In the genomic region with DNA sequence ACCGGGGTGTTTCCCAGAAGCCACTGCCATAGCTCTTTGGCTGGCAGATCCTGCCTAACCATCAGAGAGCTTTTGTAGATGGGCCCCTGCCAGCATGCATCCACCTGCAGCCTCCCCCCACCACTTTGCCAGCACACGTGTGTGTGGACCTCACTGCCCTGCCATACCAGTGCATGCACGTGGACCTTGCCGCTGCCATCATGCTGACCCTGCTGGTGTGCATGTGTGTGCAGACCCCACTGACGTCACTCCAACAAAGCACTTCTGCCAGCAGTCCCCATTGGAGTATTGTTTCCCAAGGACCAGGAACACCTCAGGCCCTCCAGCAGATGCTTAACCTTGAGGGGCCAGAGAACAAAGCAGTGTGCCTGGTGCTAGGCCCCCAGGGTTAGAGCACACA, we compare ENCODE assay signal across 3 cellular contexts.
A peak's percentile ranks its signal among the peaks of the same experiment; 100 is the strongest.
TF ChIP-seq lines count a peak whose summit lies in the region.

No MANE protein-coding gene starts in this region.

TF ChIP-seq in HepG2, 621 proteins besides CTCF, POLR2A, EP300 and RAD21:
- TF ChIP-seq FOXC1 (CRISPR knock-in tag; IDR thresholded peaks at IDR 0.05; ENCODE audit: borderline replicate concordance) (no peak), RARG (CRISPR knock-in tag; IDR thresholded peaks at IDR 0.05; ENCODE audit: low read depth) (no peak), MAFF (IDR thresholded peaks at IDR 0.05; ENCODE audit: low read depth, low read length) (no peak), CBX2 (IDR thresholded peaks at IDR 0.05; ENCODE audit: low read depth, low read length) (no peak), CBX2 (CRISPR knock-in tag; IDR thresholded peaks at IDR 0.05; ENCODE audit: low read depth) (no peak), ZNF264 (CRISPR knock-in tag; IDR thresholded peaks at IDR 0.05) (no peak), HOXA7 (CRISPR knock-in tag; IDR thresholded peaks at IDR 0.05) (no peak), ZFX (CRISPR knock-in tag; IDR thresholded peaks at IDR 0.05; ENCODE audit: low read depth) (no peak), THYN1 (CRISPR knock-in tag; IDR thresholded peaks at IDR 0.05; ENCODE audit: borderline replicate concordance, low read depth) (no peak), ATF7 (IDR thresholded peaks at IDR 0.05) (peak; percentile 39), ATF7 (CRISPR knock-in tag; IDR thresholded peaks at IDR 0.05) (no peak), FOXJ3 (CRISPR knock-in tag; IDR thresholded peaks at IDR 0.05; ENCODE audit: borderline replicate concordance) (no peak), CREB1 (IDR thresholded peaks at IDR 0.05) (peak; percentile 86), CREB1 (CRISPR knock-in tag; IDR thresholded peaks at IDR 0.05) (no peak)
- TF ChIP-seq, protein P1, sequence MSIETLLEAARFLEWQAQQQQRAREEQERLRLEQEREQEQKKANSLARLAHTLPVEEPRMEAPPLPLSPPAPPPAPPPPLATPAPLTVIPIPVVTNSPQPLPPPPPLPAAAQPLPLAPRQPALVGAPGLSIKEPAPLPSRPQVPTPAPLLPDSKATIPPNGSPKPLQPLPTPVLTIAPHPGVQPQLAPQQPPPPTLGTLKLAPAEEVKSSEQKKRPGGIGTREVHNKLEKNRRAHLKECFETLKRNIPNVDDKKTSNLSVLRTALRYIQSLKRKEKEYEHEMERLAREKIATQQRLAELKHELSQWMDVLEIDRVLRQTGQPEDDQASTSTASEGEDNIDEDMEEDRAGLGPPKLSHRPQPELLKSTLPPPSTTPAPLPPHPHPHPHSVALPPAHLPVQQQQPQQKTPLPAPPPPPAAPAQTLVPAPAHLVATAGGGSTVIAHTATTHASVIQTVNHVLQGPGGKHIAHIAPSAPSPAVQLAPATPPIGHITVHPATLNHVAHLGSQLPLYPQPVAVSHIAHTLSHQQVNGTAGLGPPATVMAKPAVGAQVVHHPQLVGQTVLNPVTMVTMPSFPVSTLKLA (IDR thresholded peaks at IDR 0.05) = peak; percentile 93
- TF ChIP-seq, protein P2, sequence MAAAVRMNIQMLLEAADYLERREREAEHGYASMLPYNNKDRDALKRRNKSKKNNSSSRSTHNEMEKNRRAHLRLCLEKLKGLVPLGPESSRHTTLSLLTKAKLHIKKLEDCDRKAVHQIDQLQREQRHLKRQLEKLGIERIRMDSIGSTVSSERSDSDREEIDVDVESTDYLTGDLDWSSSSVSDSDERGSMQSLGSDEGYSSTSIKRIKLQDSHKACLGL (CRISPR knock-in tag; IDR thresholded peaks at IDR 0.05) = no peak

TF ChIP-seq in IMR-90, 13 proteins besides CTCF, POLR2A, EP300 and RAD21:
- TF ChIP-seq SMC3 (IDR thresholded peaks at IDR 0.05; ENCODE audit: low read depth, low read length) = no peak

TF ChIP-seq in H1, 55 proteins besides CTCF, POLR2A, EP300 and RAD21:
- TF ChIP-seq SP1 (IDR thresholded peaks at IDR 0.05; ENCODE audit: low read depth, low read length) (no peak), POLR2AphosphoS5 (IDR thresholded peaks at IDR 0.05; ENCODE audit: low read depth, low read length) (no peak), ASH2L (IDR thresholded peaks at IDR 0.05; ENCODE audit: low read length) (no peak), BCL11A (IDR thresholded peaks at IDR 0.05; ENCODE audit: low read depth in 2 of 2, low read length in 2 of 2) (no peak), RXRA (IDR thresholded peaks at IDR 0.05; ENCODE audit: insufficient read depth, low read depth, low read length) (no peak), KDM5A (IDR thresholded peaks at IDR 0.05; ENCODE audit: low read length) (no peak), HDAC6 (IDR thresholded peaks at IDR 0.05; ENCODE audit: low read depth, low read length) (no peak), KDM1A (IDR thresholded peaks at IDR 0.05; ENCODE audit: borderline replicate concordance, low read length) (no peak)
- TF ChIP-seq, protein P3, sequence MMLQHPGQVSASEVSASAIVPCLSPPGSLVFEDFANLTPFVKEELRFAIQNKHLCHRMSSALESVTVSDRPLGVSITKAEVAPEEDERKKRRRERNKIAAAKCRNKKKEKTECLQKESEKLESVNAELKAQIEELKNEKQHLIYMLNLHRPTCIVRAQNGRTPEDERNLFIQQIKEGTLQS (IDR thresholded peaks at IDR 0.05; ENCODE audit: insufficient read depth, low read depth, low read length) = no peak
